In the genomic region with DNA sequence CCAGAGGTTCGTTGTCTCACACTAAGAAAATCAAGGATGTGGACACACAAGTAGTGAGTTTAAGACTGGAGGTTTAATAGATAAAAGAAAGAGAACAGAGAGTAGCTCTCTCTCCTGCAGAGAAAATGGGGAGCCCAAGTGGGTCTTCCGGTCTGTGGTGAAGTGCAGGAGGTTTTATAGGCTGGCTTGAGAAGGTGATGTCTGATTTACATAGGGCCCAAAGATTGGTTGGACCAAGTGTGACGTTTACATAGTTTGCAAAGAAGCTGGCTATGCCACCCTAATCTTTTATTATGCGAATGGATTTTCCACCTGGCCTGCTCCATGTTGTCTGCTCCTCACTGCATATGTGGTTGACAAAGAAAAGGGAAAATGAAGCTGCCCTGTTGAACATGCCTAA, we compare ENCODE assay signal across 24 cellular contexts.
"Had no signal": no experiment of that assay in that cellular context is flagged by ENCODE, and none has a peak within 500 bp of the region (broad histone marks: within the 10 kb centered on the region; RNA-seq: fewer than 3 reads in every experiment).

No MANE protein-coding gene starts in this region.

- H3K4me1 ChIP-seq: left lung, lower lobe of right lung had no signal

- ATAC-seq: left lung; lower lobe of right lung; sciatic nerve; stimulated activated effector memory CD8-positive, alpha-beta T cell treated with anti-CD3 and anti-CD28 coated beads, Interleukin-12 subunit alpha, Interleukin-12 subunit beta, amount 100 ng/mL, for 72 hours had no signal

- H3K9me3 ChIP-seq: left lung, lower lobe of right lung, ovary, upper lobe of left lung had no signal

- H3K27me3 Mint-ChIP-seq: naive B cell, progenitor cell of endocrine pancreas had no signal

- H3K27ac Mint-ChIP-seq: activated CD4-positive, alpha-beta memory T cell treated with anti-CD3 and anti-CD28 coated beads, Interleukin-2, amount 10 ng/mL, durations not matched to agents 7 days and 5 days; activated CD4-positive, alpha-beta T cell treated with anti-CD3 and anti-CD28 coated beads, Interleukin-2, amount 10 ng/mL, durations not matched to agents 7 days and 5 days; activated T-cell treated with anti-CD3 and anti-CD28 coated beads, Interleukin-2, amount 50 U/mL, for 24 hours; progenitor cell of endocrine pancreas; stimulated activated effector memory CD8-positive, alpha-beta T cell treated with anti-CD3 and anti-CD28 coated beads, Interleukin-12 subunit alpha, Interleukin-12 subunit beta, amount 100 ng/mL, for 72 hours; stimulated activated naive CD8-positive, alpha-beta T cell treated with anti-CD3 and anti-CD28 coated beads, Interleukin-15, Interleukin-2, amounts not matched to agents 100 ng/mL and 50 ng/mL, for 24 hours had no signal

- H3K36me3 Mint-ChIP-seq: stimulated activated effector memory CD8-positive, alpha-beta T cell treated with anti-CD3 and anti-CD28 coated beads, Interleukin-12 subunit alpha, Interleukin-12 subunit beta, amount 100 ng/mL, for 72 hours had no signal

- FAIRE-seq: small intestine had no signal

- H3K4me3 ChIP-seq: left lung, lower lobe of right lung, ovary, upper lobe of left lung had no signal

- H3K9me3 Mint-ChIP-seq: naive B cell; stimulated activated effector memory CD8-positive, alpha-beta T cell treated with anti-CD3 and anti-CD28 coated beads, Interleukin-12 subunit alpha, Interleukin-12 subunit beta, amount 100 ng/mL, for 72 hours had no signal

- H3K27ac ChIP-seq: lower lobe of right lung, ovary, upper lobe of left lung had no signal

- H3K4me3 Mint-ChIP-seq: activated CD4-positive, alpha-beta memory T cell treated with anti-CD3 and anti-CD28 coated beads, Interleukin-2, amount 10 ng/mL, durations not matched to agents 7 days and 5 days; activated CD4-positive, alpha-beta T cell treated with anti-CD3 and anti-CD28 coated beads, Interleukin-2, amount 10 ng/mL, durations not matched to agents 7 days and 5 days; activated T-cell treated with anti-CD3 and anti-CD28 coated beads, Interleukin-2, amount 50 U/mL, for 24 hours; stimulated activated effector memory CD8-positive, alpha-beta T cell treated with anti-CD3 and anti-CD28 coated beads, Interleukin-12 subunit alpha, Interleukin-12 subunit beta, amount 100 ng/mL, for 72 hours; stimulated activated naive CD8-positive, alpha-beta T cell treated with anti-CD3 and anti-CD28 coated beads, Interleukin-15, Interleukin-2, amounts not matched to agents 100 ng/mL and 50 ng/mL, for 24 hours had no signal

- H3K27me3 ChIP-seq: left lung, ovary, upper lobe of left lung had no signal

- DNase-seq: activated CD4-positive, alpha-beta memory T cell treated with anti-CD3 and anti-CD28 coated beads, Interleukin-2, amount 10 ng/mL, durations not matched to agents 7 days and 5 days; activated CD4-positive, alpha-beta T cell treated with anti-CD3 and anti-CD28 coated beads for 1 hour; activated CD4-positive, alpha-beta T cell treated with anti-CD3 and anti-CD28 coated beads, Interleukin-2, amount 10 ng/mL, durations not matched to agents 7 days and 5 days; activated CD8-positive, alpha-beta memory T cell treated with anti-CD3 and anti-CD28 coated beads, Interleukin-2, amount 50 U/mL, for 48 hours; activated gamma-delta T cell treated with Interleukin-2 at 50 U/mL for 16 hours; activated naive CD4-positive, alpha-beta T cell treated with anti-CD3 and anti-CD28 coated beads, Interleukin-2, amount 50 U/mL, for 16 hours; activated T-cell treated with anti-CD3 and anti-CD28 coated beads, Interleukin-2, amount 50 U/mL, for 24 hours; amniotic stem cell; caudate nucleus; cortex of kidney; head of caudate nucleus; left lung; lower lobe of right lung; naive B cell; ovary; small intestine; stimulated activated CD4-positive, alpha-beta T cell treated with anti-CD3 and anti-CD28 coated beads, Interleukin-4, amount 100 ng/mL, for 24 hours; substantia nigra; T-helper 2 cell; upper lobe of left lung had no signal

- H3K36me3 ChIP-seq: left lung, lower lobe of right lung, ovary, upper lobe of left lung had no signal
